1 cellular context compared by ENCODE assay signal in genomic region chr3:120424506-120424905, GRCh38.
TF ChIP-seq lines count a peak whose summit lies in the region.

No MANE protein-coding gene starts in this region.

TF ChIP-seq in IMR-90, 13 proteins besides CTCF, POLR2A, EP300 and RAD21:
- TF ChIP-seq CHD1 (IDR thresholded peaks at IDR 0.05; ENCODE audit: low read depth, low read length) (no peak), SMC3 (IDR thresholded peaks at IDR 0.05; ENCODE audit: low read depth, low read length) (no peak), CEBPB (IDR thresholded peaks at IDR 0.05; ENCODE audit: low read depth, low read length) (no peak), MXI1 (IDR thresholded peaks at IDR 0.05; ENCODE audit: borderline replicate concordance, low read depth, low read length) (no peak), NFE2L2 (IDR thresholded peaks at IDR 0.05; ENCODE audit: low read depth, low read length) (no peak), BHLHE40 (IDR thresholded peaks at IDR 0.05; ENCODE audit: low read depth, low read length) (no peak), FOS (IDR thresholded peaks at IDR 0.05; ENCODE audit: low read depth, low read length) (no peak), RFX5 (IDR thresholded peaks at IDR 0.05; ENCODE audit: low read depth, low read length) (no peak), RCOR1 (IDR thresholded peaks at IDR 0.05; ENCODE audit: insufficient replicate concordance, low read length) (no peak), ELK1 (IDR thresholded peaks at IDR 0.05; ENCODE audit: borderline replicate concordance, low read depth, low read length) (no peak)
- TF ChIP-seq, protein P1, sequence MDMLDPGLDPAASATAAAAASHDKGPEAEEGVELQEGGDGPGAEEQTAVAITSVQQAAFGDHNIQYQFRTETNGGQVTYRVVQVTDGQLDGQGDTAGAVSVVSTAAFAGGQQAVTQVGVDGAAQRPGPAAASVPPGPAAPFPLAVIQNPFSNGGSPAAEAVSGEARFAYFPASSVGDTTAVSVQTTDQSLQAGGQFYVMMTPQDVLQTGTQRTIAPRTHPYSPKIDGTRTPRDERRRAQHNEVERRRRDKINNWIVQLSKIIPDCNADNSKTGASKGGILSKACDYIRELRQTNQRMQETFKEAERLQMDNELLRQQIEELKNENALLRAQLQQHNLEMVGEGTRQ (IDR thresholded peaks at IDR 0.05; ENCODE audit: low read depth, low read length), result no peak
